Comparison of ENCODE assay signal across 13 cellular contexts in the genomic region with DNA sequence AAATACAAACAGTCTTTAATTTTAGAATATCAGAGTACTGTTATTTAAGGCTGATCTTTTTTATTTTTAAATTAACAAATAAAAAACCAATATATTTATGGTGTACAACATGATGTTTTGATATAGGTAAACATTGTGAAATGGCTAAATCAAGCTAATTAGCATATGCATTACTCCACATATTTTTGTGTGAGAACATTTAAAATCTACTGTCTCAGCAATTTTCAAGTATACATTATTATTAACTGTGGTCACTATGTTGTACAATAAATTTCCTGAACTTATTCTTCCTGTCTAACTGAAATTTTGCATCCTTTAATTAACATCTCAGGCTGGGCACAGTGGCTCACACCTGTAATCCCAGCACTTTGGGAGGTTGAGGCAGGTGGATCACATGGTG. TPM values are rescaled to one million over a fixed set of nuclear protein-coding genes. Genes with fewer than 3 reads are reported as not detected.
"Had no signal": no experiment of that assay in that cellular context is flagged by ENCODE, and none has a peak within 500 bp of the region (broad histone marks: within the 10 kb centered on the region; RNA-seq: fewer than 3 reads in every experiment).

No MANE protein-coding gene starts in this region.

RNA-seq across cellular contexts. Expression of gene TPTE, which starts 57.5 kb away (rescaled TPM):
- total RNA-seq: stomach, subcutaneous adipose tissue, suprapubic skin, temporal lobe, thoracic aorta, tibial nerve, transverse colon, upper lobe of left lung, upper lobe of right lung, ureter, urinary bladder, vagina had no signal
- polyA plus RNA-seq: stomach, thymus, urinary bladder had no signal
